Comparison of ENCODE assay signal across 1 cellular context in the genomic region with DNA sequence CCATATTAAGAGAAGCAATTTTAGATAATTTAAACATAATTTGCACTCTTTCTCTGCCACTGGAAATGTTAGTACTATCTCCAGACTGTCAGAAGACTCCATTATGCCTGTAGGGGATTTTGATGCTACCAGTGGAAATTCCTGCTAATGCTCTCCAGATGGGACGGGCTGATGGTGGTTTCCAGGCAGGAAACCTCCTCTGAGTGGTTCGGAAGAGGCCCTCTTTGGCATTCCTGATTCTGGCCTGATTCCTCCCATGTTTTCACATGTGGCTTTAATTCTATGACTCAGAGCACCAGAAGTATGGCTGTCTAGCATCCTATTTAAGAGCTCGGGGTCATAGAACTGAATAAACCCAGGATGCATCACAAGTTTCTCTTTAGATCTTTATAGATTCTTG.
A peak's percentile ranks its signal among the peaks of the same experiment; 100 is the strongest.
TF ChIP-seq lines count a peak whose summit lies in the region.

No MANE protein-coding gene starts in this region.

TF ChIP-seq in SK-N-SH, 30 proteins besides CTCF, POLR2A, EP300 and RAD21 (continued from another document):
- TF ChIP-seq, protein P1, sequence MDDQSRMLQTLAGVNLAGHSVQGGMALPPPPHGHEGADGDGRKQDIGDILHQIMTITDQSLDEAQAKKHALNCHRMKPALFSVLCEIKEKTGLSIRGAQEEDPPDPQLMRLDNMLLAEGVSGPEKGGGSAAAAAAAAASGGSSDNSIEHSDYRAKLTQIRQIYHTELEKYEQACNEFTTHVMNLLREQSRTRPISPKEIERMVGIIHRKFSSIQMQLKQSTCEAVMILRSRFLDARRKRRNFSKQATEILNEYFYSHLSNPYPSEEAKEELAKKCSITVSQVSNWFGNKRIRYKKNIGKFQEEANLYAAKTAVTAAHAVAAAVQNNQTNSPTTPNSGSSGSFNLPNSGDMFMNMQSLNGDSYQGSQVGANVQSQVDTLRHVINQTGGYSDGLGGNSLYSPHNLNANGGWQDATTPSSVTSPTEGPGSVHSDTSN (IDR thresholded peaks at IDR 0.05): peak; percentile 91
- TF ChIP-seq IRF3 (IDR thresholded peaks at IDR 0.05; ENCODE audit: low read depth, low read length): no peak
- peak; percentile 100 for TF ChIP-seq TCF12 (IDR thresholded peaks at IDR 0.05)
- no peak for TF ChIP-seq SMC3 (IDR thresholded peaks at IDR 0.05; ENCODE audit: low read depth, low read length)
- peak; percentile 96 for TF ChIP-seq FOSL2 (IDR thresholded peaks at IDR 0.05; ENCODE audit: borderline replicate concordance, low read depth)
- peak; percentile 86 for TF ChIP-seq CHD2 (IDR thresholded peaks at IDR 0.05; ENCODE audit: low read length, partially characterized antibody)
- no peak for TF ChIP-seq EZH2phosphoT487 (IDR thresholded peaks at IDR 0.05; ENCODE audit: borderline replicate concordance, low read depth)
- peak; percentile 77 for TF ChIP-seq MAX (IDR thresholded peaks at IDR 0.05; ENCODE audit: low read depth)
- TF ChIP-seq RFX5 (IDR thresholded peaks at IDR 0.05; ENCODE audit: low read length): peak; percentile 86; the same call in 1 of the 2 replicates
- peak; percentile 93 for TF ChIP-seq NFIC (IDR thresholded peaks at IDR 0.05; ENCODE audit: borderline replicate concordance)
- peak; percentile 80 for TF ChIP-seq GATA2 (CRISPR knock-in tag; IDR thresholded peaks at IDR 0.05)
- TF ChIP-seq JUND (IDR thresholded peaks at IDR 0.05): peak; percentile 95
- TF ChIP-seq FOXM1 (IDR thresholded peaks at IDR 0.05; ENCODE audit: low read depth): peak; percentile 86; the same call in 1 of the 2 replicates
